Comparison of ENCODE assay signal across 7 cellular contexts in the genomic region with DNA sequence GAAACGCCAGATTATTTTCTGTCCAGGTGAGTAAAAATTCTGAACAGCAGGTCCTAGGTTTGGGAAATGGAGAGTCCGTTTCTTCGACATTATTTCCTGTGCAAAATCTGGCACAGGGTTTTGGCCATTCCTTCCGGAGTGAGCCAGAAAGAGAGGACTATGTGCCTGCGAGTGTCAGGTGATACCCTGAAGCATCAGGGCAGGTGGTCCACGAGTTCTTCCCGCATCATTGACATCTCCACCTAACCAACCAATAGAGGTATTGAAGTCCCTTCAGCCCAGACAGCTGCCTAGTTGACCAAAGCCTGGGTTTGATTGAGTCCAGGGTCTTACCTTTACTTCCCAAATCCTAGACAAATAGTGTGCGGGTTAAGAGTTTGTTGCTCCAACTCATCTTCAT. TPM values are rescaled to one million over a fixed set of nuclear protein-coding genes. Genes with fewer than 3 reads are reported as not detected.
DNase-seq lines count a peak whose midpoint lies in the region; ATAC-seq and TF ChIP-seq lines count a peak whose summit lies in the region.

No MANE protein-coding gene starts in this region.

- H3K4me3 ChIP-seq in GM23338, result peak overlapping the region; percentile 98
- peak overlapping the region; percentile 66 for H3K4me3 ChIP-seq in SU-DHL-6 (ENCODE audit: insufficient read depth, low read length, poor library complexity, severe bottlenecking)
- H3K4me3 ChIP-seq in skeletal muscle satellite cell (ENCODE audit: low read length), result peak overlapping the region; percentile 85

- H3K9me2 ChIP-seq in GM23338 (ENCODE audit: insufficient read depth), result no peaks in the 10 kb centered on the region
- H3K9me2 ChIP-seq in SU-DHL-6 (replicated peaks; ENCODE audit: insufficient read depth, low read length), result no peaks in the 10 kb centered on the region

- H3K4me2 ChIP-seq in GM23338, result peak overlapping the region; percentile 91
- peak overlapping the region; percentile 73 for H3K4me2 ChIP-seq in SU-DHL-6 (ENCODE audit: low read depth, low read length, poor library complexity, severe bottlenecking)
- H3K4me2 ChIP-seq in skeletal muscle satellite cell (ENCODE audit: low read length), result peak overlapping the region; percentile 94

- H2AFZ ChIP-seq in GM23338 (peak overlapping the region; percentile 97; the same call in 1 of the 2 replicates), SU-DHL-6 (ENCODE audit: low read depth, low read length, severe bottlenecking) (peak overlapping the region; percentile 91)

- peaks cover 31% of the 10 kb centered on the region for H3K79me2 ChIP-seq in GM23338 (replicated peaks; ENCODE audit: insufficient read depth)
- peaks cover 42% of the 10 kb centered on the region for H3K79me2 ChIP-seq in SU-DHL-6 (ENCODE audit: insufficient read depth, low read length)

- H3K9me3 Mint-ChIP-seq in GM23338, result no peaks in the 10 kb centered on the region

- TF ChIP-seq CTCF in GM23338 (conservative IDR thresholded peaks at IDR 0.05; ENCODE audit: low read depth in 2 of 2) (no peak), SU-DHL-6 (IDR thresholded peaks at IDR 0.05; ENCODE audit: insufficient read depth, low read length, poor library complexity, severe bottlenecking) (no peak), foreskin keratinocyte (conservative IDR thresholded peaks at IDR 0.05) (no peak)

- no peak for DNase-seq in GM23338 (ENCODE audit: low spot score)
- no peak for DNase-seq in foreskin keratinocyte
- DNase-seq in DMS53 (lab: John Stamatoyannopoulos, UW), result no peak
- no peak for DNase-seq in EL

- H3K9me3 ChIP-seq in SU-DHL-6 (ENCODE audit: insufficient read depth, low read length), result no peaks in the 10 kb centered on the region
- H3K9me3 ChIP-seq in skeletal muscle satellite cell (replicated peaks; ENCODE audit: low read length), result no peaks in the 10 kb centered on the region

- peaks cover 5% of the 10 kb centered on the region for H3F3A ChIP-seq in GM23338 (replicated peaks; ENCODE audit: low read depth)
- no peaks in the 10 kb centered on the region for H3F3A ChIP-seq in SU-DHL-6 (ENCODE audit: insufficient read depth)

- peaks cover 9% of the 10 kb centered on the region for H3K27me3 Mint-ChIP-seq in GM23338 (ENCODE audit: insufficient read depth, low read depth, poor library complexity)

- no peaks in the 10 kb centered on the region for H3K36me3 Mint-ChIP-seq in GM23338 (ENCODE audit: low read depth)

- H3K4me1 ChIP-seq in GM23338 (ENCODE audit: insufficient read depth), result peaks cover 10% of the 10 kb centered on the region
- no peaks in the 10 kb centered on the region for H3K4me1 ChIP-seq in foreskin keratinocyte
- H3K4me1 ChIP-seq in skeletal muscle satellite cell (ENCODE audit: control insufficient read depth, insufficient read depth, low read length), result peaks cover 33% of the 10 kb centered on the region

- H3K9ac ChIP-seq in SU-DHL-6 (ENCODE audit: low read length) (peak overlapping the region; percentile 81), skeletal muscle satellite cell (ENCODE audit: low read depth, low read length) (peak overlapping the region; percentile 87)

- no peaks in the 10 kb centered on the region for H3K36me3 ChIP-seq in GM23338 (ENCODE audit: insufficient read depth)
- H3K36me3 ChIP-seq in SU-DHL-6 (ENCODE audit: low read length), result no peaks in the 10 kb centered on the region
- peaks cover 5% of the 10 kb centered on the region for H3K36me3 ChIP-seq in skeletal muscle satellite cell (ENCODE audit: insufficient read depth, low read length)

- H3K4me1 Mint-ChIP-seq in GM23338, result peaks cover 22% of the 10 kb centered on the region

- no peak overlapping the region for H3K27ac Mint-ChIP-seq in GM23338

- 0 out of 2 replicates have a peak, but pooled peaks cover 4% of the 10 kb centered on the region for H4K20me1 ChIP-seq in GM23338 (replicated peaks; ENCODE audit: insufficient read depth)
- no peaks in the 10 kb centered on the region for H4K20me1 ChIP-seq in SU-DHL-6 (ENCODE audit: low read depth, low read length)

- H3K27ac ChIP-seq in GM23338 (ENCODE audit: low read depth), result no peak overlapping the region
- no peak overlapping the region for H3K27ac ChIP-seq in SU-DHL-6 (ENCODE audit: low read depth, low read length)
- peak overlapping the region; percentile 41 for H3K27ac ChIP-seq in foreskin keratinocyte

- H3K27me3 ChIP-seq in GM23338 (ENCODE audit: insufficient read depth) (no peaks in the 10 kb centered on the region), SU-DHL-6 (ENCODE audit: low read length) (no peaks in the 10 kb centered on the region), foreskin keratinocyte (no peaks in the 10 kb centered on the region), skeletal muscle satellite cell (ENCODE audit: control insufficient read depth, insufficient read depth, low read length) (no peaks in the 10 kb centered on the region)

- ATAC-seq in GM23338 (no peak), foreskin keratinocyte (no peak), GM19328 (IDR thresholded peaks at IDR 0.05; ENCODE audit: unreplicated experiment) (no peak)

- peak overlapping the region; percentile 82 for H3K4me3 Mint-ChIP-seq in GM23338

TF ChIP-seq in GM23338, 12 proteins besides CTCF, POLR2A, EP300 and RAD21 (continues in another document):
- TF ChIP-seq, protein P1, sequence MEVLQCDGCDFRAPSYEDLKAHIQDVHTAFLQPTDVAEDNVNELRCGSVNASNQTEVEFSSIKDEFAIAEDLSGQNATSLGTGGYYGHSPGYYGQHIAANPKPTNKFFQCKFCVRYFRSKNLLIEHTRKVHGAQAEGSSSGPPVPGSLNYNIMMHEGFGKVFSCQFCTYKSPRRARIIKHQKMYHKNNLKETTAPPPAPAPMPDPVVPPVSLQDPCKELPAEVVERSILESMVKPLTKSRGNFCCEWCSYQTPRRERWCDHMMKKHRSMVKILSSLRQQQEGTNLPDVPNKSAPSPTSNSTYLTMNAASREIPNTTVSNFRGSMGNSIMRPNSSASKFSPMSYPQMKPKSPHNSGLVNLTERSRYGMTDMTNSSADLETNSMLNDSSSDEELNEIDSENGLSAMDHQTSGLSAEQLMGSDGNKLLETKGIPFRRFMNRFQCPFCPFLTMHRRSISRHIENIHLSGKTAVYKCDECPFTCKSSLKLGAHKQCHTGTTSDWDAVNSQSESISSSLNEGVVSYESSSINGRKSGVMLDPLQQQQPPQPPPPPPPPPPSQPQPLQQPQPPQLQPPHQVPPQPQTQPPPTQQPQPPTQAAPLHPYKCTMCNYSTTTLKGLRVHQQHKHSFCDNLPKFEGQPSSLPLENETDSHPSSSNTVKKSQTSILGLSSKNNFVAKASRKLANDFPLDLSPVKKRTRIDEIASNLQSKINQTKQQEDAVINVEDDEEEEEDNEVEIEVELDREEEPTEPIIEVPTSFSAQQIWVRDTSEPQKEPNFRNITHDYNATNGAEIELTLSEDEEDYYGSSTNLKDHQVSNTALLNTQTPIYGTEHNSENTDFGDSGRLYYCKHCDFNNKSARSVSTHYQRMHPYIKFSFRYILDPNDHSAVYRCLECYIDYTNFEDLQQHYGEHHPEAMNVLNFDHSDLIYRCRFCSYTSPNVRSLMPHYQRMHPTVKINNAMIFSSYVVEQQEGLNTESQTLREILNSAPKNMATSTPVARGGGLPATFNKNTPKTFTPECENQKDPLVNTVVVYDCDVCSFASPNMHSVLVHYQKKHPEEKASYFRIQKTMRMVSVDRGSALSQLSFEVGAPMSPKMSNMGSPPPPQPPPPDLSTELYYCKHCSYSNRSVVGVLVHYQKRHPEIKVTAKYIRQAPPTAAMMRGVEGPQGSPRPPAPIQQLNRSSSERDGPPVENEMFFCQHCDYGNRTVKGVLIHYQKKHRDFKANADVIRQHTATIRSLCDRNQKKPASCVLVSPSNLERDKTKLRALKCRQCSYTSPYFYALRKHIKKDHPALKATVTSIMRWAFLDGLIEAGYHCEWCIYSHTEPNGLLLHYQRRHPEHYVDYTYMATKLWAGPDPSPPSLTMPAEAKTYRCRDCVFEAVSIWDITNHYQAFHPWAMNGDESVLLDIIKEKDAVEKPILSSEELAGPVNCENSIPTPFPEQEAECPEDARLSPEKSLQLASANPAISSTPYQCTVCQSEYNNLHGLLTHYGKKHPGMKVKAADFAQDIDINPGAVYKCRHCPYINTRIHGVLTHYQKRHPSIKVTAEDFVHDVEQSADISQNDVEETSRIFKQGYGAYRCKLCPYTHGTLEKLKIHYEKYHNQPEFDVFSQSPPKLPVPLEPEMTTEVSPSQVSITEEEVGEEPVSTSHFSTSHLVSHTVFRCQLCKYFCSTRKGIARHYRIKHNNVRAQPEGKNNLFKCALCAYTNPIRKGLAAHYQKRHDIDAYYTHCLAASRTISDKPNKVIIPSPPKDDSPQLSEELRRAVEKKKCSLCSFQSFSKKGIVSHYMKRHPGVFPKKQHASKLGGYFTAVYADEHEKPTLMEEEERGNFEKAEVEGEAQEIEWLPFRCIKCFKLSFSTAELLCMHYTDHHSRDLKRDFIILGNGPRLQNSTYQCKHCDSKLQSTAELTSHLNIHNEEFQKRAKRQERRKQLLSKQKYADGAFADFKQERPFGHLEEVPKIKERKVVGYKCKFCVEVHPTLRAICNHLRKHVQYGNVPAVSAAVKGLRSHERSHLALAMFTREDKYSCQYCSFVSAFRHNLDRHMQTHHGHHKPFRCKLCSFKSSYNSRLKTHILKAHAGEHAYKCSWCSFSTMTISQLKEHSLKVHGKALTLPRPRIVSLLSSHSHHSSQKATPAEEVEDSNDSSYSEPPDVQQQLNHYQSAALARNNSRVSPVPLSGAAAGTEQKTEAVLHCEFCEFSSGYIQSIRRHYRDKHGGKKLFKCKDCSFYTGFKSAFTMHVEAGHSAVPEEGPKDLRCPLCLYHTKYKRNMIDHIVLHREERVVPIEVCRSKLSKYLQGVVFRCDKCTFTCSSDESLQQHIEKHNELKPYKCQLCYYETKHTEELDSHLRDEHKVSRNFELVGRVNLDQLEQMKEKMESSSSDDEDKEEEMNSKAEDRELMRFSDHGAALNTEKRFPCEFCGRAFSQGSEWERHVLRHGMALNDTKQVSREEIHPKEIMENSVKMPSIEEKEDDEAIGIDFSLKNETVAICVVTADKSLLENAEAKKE (CRISPR knock-in tag; IDR thresholded peaks at IDR 0.05), result no peak

RNA-seq across cellular contexts. Expression of gene SNAP29, which starts 0.8 kb away (rescaled TPM):
- total RNA-seq in GM23338 (2014; rRNA removed; shearing (Covaris generic)), result 8.2 and 10.2 TPM in 2 replicates
- 20.8 and 22.9 TPM in 2 replicates for polyA plus RNA-seq in GM23338 (2016; fragmentation: Nextera tagmentation; extraction: Ambion mirVana)
- 16.3 and 17.7 TPM in 2 replicates for total RNA-seq in foreskin keratinocyte
- 29.2 and 36.5 TPM in 2 replicates for polyA plus RNA-seq in foreskin keratinocyte
- 8.3 and 9.4 TPM in 2 replicates for total RNA-seq in skeletal muscle satellite cell (2012; rRNA removed)

RNA-seq across cellular contexts. Expression of gene PI4KA, which starts 1.0 kb away (rescaled TPM):
- 37.2 and 38.1 TPM in 2 replicates for total RNA-seq in GM23338 (2014; rRNA removed; shearing (Covaris generic))
- polyA plus RNA-seq in GM23338 (2016; fragmentation: Nextera tagmentation; extraction: Ambion mirVana) (13.0 and 17.1 TPM in 2 replicates), foreskin keratinocyte (19.7 and 20.9 TPM in 2 replicates)
- 26.0 and 27.9 TPM in 2 replicates for total RNA-seq in foreskin keratinocyte
- total RNA-seq in skeletal muscle satellite cell (2012; rRNA removed), result 30.2 and 33.9 TPM in 2 replicates

RNA-seq across cellular contexts. Expression of gene CRKL, which starts 57.6 kb away (rescaled TPM):
- total RNA-seq in GM23338 (2014; rRNA removed; shearing (Covaris generic)), result 97.6 and 104 TPM in 2 replicates
- polyA plus RNA-seq in GM23338 (2016; fragmentation: Nextera tagmentation; extraction: Ambion mirVana), result 39.5 and 40.7 TPM in 2 replicates
- total RNA-seq in foreskin keratinocyte, result 63.4 and 64.7 TPM in 2 replicates
- polyA plus RNA-seq in foreskin keratinocyte, result 18.0 and 22.1 TPM in 2 replicates
- total RNA-seq in skeletal muscle satellite cell (2012; rRNA removed), result 36.2 and 45.0 TPM in 2 replicates
